ENCODE assay signal across 2 cellular contexts in genomic region chr6:34115396-34116314, GRCh38.
TF ChIP-seq lines count a peak whose summit lies in the region.

No MANE protein-coding gene starts in this region.

TF ChIP-seq in A549, 52 proteins besides CTCF, POLR2A, EP300 and RAD21 (continued from another document):
- TF ChIP-seq REST (IDR thresholded peaks at IDR 0.05): peak; percentile 95
- TF ChIP-seq EHMT2 (IDR thresholded peaks at IDR 0.05; ENCODE audit: low read depth): peak; percentile 28; the same call in 1 of the 2 replicates

TF ChIP-seq in WTC11, 78 proteins besides CTCF, POLR2A, EP300 and RAD21 (continued from another document and continues in another):
- TF ChIP-seq AFF4 (CRISPR knock-in tag; IDR thresholded peaks at IDR 0.05; ENCODE audit: borderline replicate concordance): no peak
- no peak for TF ChIP-seq ZNF396 (CRISPR knock-in tag; IDR thresholded peaks at IDR 0.05; ENCODE audit: borderline replicate concordance)
- no peak for TF ChIP-seq GTF2I (CRISPR knock-in tag; conservative IDR thresholded peaks at IDR 0.05)
- no peak for TF ChIP-seq PRDM15 (CRISPR knock-in tag; IDR thresholded peaks at IDR 0.05)
- TF ChIP-seq ZNF281 (CRISPR knock-in tag; IDR thresholded peaks at IDR 0.05): 0 out of 2 replicates have a peak, but pooled peaks have one; percentile 37
- 0 out of 2 replicates have a peak, but pooled peaks have one; percentile 49 for TF ChIP-seq ETV6 (CRISPR knock-in tag; IDR thresholded peaks at IDR 0.05)
- 0 out of 2 replicates have a peak, but pooled peaks have one; percentile 55 for TF ChIP-seq ZBTB21 (CRISPR knock-in tag; IDR thresholded peaks at IDR 0.05; ENCODE audit: borderline replicate concordance)
- TF ChIP-seq ZNF671 (CRISPR knock-in tag; IDR thresholded peaks at IDR 0.05): no peak
- peak; percentile 82 for TF ChIP-seq SMAD4 (CRISPR knock-in tag; IDR thresholded peaks at IDR 0.05)
- TF ChIP-seq ATF6 (CRISPR knock-in tag; IDR thresholded peaks at IDR 0.05): no peak
- TF ChIP-seq RORB (CRISPR knock-in tag; IDR thresholded peaks at IDR 0.05): no peak
- TF ChIP-seq SMAD3 (CRISPR knock-in tag; IDR thresholded peaks at IDR 0.05; ENCODE audit: borderline replicate concordance): peak; percentile 56; the same call in 1 of the 2 replicates
- no peak for TF ChIP-seq NFYB (CRISPR knock-in tag; conservative IDR thresholded peaks at IDR 0.05; ENCODE audit: low read depth)
- no peak for TF ChIP-seq GABPB1 (CRISPR knock-in tag; IDR thresholded peaks at IDR 0.05)
- TF ChIP-seq TEAD1 (CRISPR knock-in tag; IDR thresholded peaks at IDR 0.05): 0 out of 2 replicates have a peak, but pooled peaks have one; percentile 42
- no peak for TF ChIP-seq AR (CRISPR knock-in tag; IDR thresholded peaks at IDR 0.05)
- 0 out of 2 replicates have a peak, but pooled peaks have one; percentile 16 for TF ChIP-seq ZNF317 (CRISPR knock-in tag; IDR thresholded peaks at IDR 0.05; ENCODE audit: borderline replicate concordance, low read depth)
- TF ChIP-seq MLX (CRISPR knock-in tag; IDR thresholded peaks at IDR 0.05): 0 out of 2 replicates have a peak, but pooled peaks have one; percentile 45
- no peak for TF ChIP-seq ZNF425 (CRISPR knock-in tag; conservative IDR thresholded peaks at IDR 0.05)
- TF ChIP-seq MAX (CRISPR knock-in tag; IDR thresholded peaks at IDR 0.05): peak; percentile 39; the same call in 1 of the 2 replicates
- TF ChIP-seq ATF3 (CRISPR knock-in tag; conservative IDR thresholded peaks at IDR 0.05): no peak
- no peak for TF ChIP-seq NR2C2 (CRISPR knock-in tag; IDR thresholded peaks at IDR 0.05)
- TF ChIP-seq USF2 (CRISPR knock-in tag; IDR thresholded peaks at IDR 0.05): no peak
- peak; percentile 84; the same call in 1 of the 2 replicates for TF ChIP-seq ARID4B (CRISPR knock-in tag; IDR thresholded peaks at IDR 0.05; ENCODE audit: borderline replicate concordance)
